Comparison of ENCODE assay signal across 13 cellular contexts in the genomic region with DNA sequence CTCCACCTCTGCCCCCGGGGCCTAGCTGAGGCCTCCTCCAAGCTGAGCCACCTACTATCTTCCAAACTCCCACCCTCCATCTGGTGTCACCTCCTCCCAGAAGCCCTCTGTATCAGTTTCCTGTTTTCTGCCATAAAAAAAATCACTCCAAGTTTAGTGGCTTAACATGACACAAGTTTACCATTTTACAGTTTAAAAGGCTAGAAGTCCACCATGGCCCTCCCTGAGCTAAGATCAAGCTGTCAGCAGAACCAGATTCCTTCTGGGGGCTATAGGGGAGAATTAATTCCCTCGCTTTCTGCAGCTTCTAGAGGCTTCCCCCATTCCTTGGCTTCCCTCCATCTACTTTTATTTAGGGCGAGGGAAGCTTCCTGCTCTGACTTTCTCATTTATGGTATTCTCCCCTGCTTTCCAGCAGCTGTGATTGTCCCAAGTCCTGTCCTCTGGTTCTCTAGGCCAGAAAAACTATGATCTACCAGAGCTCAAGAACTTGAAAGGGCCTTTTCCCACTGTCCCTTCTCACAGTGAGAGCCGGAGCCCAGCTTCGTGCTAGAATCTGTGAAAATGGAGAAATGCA. TPM values are rescaled to one million over a fixed set of nuclear protein-coding genes. Genes with fewer than 3 reads are reported as not detected.
DNase-seq lines count a peak whose midpoint lies in the region; TF ChIP-seq lines count a peak whose summit lies in the region.
"Had no signal": no experiment of that assay in that cellular context is flagged by ENCODE, and none has a peak within 500 bp of the region (broad histone marks: within the 10 kb centered on the region; RNA-seq: fewer than 3 reads in every experiment).

No MANE protein-coding gene starts in this region.

- H3K9me3 ChIP-seq in Karpas-422 (ENCODE audit: low read length): no peaks in the 10 kb centered on the region
- no peaks in the 10 kb centered on the region for H3K9me3 ChIP-seq in neuronal stem cell (replicated peaks in 1 of 2; ENCODE audit: control insufficient read depth in 2 of 2, insufficient read depth in 1 of 2, low read depth in 1 of 2, low read length in 2 of 2)
- H3K9me3 ChIP-seq: breast epithelium, thoracic aorta had no signal

- H3K4me2 ChIP-seq in Karpas-422 (ENCODE audit: low read depth, low read length, poor library complexity, severe bottlenecking) (no peak overlapping the region), neuronal stem cell (ENCODE audit: insufficient read depth, low read length, poor library complexity, severe bottlenecking) (no peak overlapping the region)

- no peak overlapping the region for H2AK5ac ChIP-seq in neuronal stem cell (ENCODE audit: low read depth, low read length)

- H3K23ac ChIP-seq in neuronal stem cell (ENCODE audit: low read depth, low read length, poor library complexity): no peak overlapping the region

- peak overlapping the region; percentile 10; the same call in 1 of the 2 replicates for H3K9ac ChIP-seq in Karpas-422 (ENCODE audit: low read length)
- H3K9ac ChIP-seq in neuronal stem cell (ENCODE audit: low read depth, low read length, poor library complexity): no peak overlapping the region

- H4K91ac ChIP-seq in neuronal stem cell (ENCODE audit: low read depth, low read length, poor library complexity): no peak overlapping the region

- no peaks in the 10 kb centered on the region for H3K79me1 ChIP-seq in neuronal stem cell (ENCODE audit: low read depth, low read length)

- H3K27ac ChIP-seq in Karpas-422 (ENCODE audit: low read length) (peak overlapping the region; percentile 38; the same call in 1 of the 2 replicates), brain microvascular endothelial cell (peak overlapping the region; percentile 83), neuronal stem cell (replicated peaks; ENCODE audit: low read length) (no peak overlapping the region)
- H3K27ac ChIP-seq: PC-9, thoracic aorta had no signal

- no peak overlapping the region for H3K14ac ChIP-seq in neuronal stem cell (ENCODE audit: low read length)

- H2BK15ac ChIP-seq in neuronal stem cell (ENCODE audit: low read length): no peak overlapping the region

- H3K4me1 ChIP-seq in Karpas-422 (ENCODE audit: low read length) (peaks cover 29% of the 10 kb centered on the region), neuronal stem cell (ENCODE audit: control insufficient read depth in 2 of 2, insufficient read depth in 1 of 2, low read depth in 1 of 2, low read length in 2 of 2) (peaks cover 0 to 2% of the 10 kb centered on the region in 2 donors)
- H3K4me1 ChIP-seq: breast epithelium had no signal

- H3K27ac Mint-ChIP-seq in endothelial cell (ENCODE audit: unreplicated experiment): no peak overlapping the region

- no peak overlapping the region for H2BK5ac ChIP-seq in neuronal stem cell (ENCODE audit: low read length)

- H3K79me2 ChIP-seq in Karpas-422 (ENCODE audit: low read length): no peaks in the 10 kb centered on the region

- H3K4me1 Mint-ChIP-seq in endothelial cell (ENCODE audit: unreplicated experiment): peaks cover 21% of the 10 kb centered on the region

- no peaks in the 10 kb centered on the region for H3K9me2 ChIP-seq in Karpas-422 (replicated peaks; ENCODE audit: insufficient read depth, low read length)

- WGBS in neuronal stem cell (ENCODE audit: extremely low coverage in 2 of 2, insufficient read length in 2 of 2, insufficient replicate concordance in 1 of 2), 2 donors: no CpG with 5 or more reads among the region's 5 CpGs

- H3K4ac ChIP-seq in neuronal stem cell (ENCODE audit: low read length): no peak overlapping the region

- no peak overlapping the region for H3K4me3 Mint-ChIP-seq in endothelial cell (ENCODE audit: unreplicated experiment)

- H2AFZ ChIP-seq in Karpas-422 (ENCODE audit: low read length) (peak overlapping the region; percentile 39; the same call in 1 of the 2 replicates), neuronal stem cell (ENCODE audit: low read length) (peak overlapping the region; percentile 16)
- H2AFZ ChIP-seq: PC-9 had no signal

- H4K8ac ChIP-seq in neuronal stem cell (ENCODE audit: low read depth, low read length): no peak overlapping the region

- H2BK120ac ChIP-seq in neuronal stem cell (ENCODE audit: low read depth, low read length): no peak overlapping the region

- no peaks in the 10 kb centered on the region for H3K9me3 Mint-ChIP-seq in endothelial cell (ENCODE audit: unreplicated experiment)

- H4K20me1 ChIP-seq in Karpas-422 (ENCODE audit: insufficient read depth, low read depth, low read length): no peaks in the 10 kb centered on the region

- TF ChIP-seq CTCF in brain microvascular endothelial cell (IDR thresholded peaks at IDR 0.05; ENCODE audit: low read depth, low read length, missing control alignments) (no peak), endothelial cell (IDR thresholded peaks at IDR 0.05; ENCODE audit: unreplicated experiment) (no peak)

- H3K27me3 ChIP-seq in Karpas-422 (ENCODE audit: low read length) (no peaks in the 10 kb centered on the region), brain microvascular endothelial cell (replicated peaks) (no peaks in the 10 kb centered on the region), neuronal stem cell (ENCODE audit: control insufficient read depth in 3 of 3, insufficient read depth in 3 of 3, low read depth in 1 of 3, low read length in 3 of 3) (peaks cover 0 to 5% (median 0%) of the 10 kb centered on the region in 3 experiments)
- H3K27me3 ChIP-seq: breast epithelium had no signal

- DNase-seq in ELF-1 (ENCODE audit: low read depth, low spot score): peak; percentile 19
- no peak for DNase-seq in Karpas-422
- DNase-seq in brain microvascular endothelial cell: no peak
- no peak for DNase-seq in neuronal stem cell (ENCODE audit: low spot score)
- no peak for DNase-seq in endothelial cell (ENCODE audit: low spot score)
- no peak for DNase-seq in cerebellar nuclear complex (lab: John Stamatoyannopoulos, UW)
- DNase-seq in NCI-H446 (lab: John Stamatoyannopoulos, UW): no peak
- DNase-seq in NCI-H2029 treated with DMSO at 0.1 percent for 48 hours (lab: John Stamatoyannopoulos, UW): no peak
- DNase-seq: NCI-H1930, PC-9 had no signal

- H2BK12ac ChIP-seq in neuronal stem cell (ENCODE audit: low read length): no peak overlapping the region

- H3K27me3 Mint-ChIP-seq in endothelial cell (ENCODE audit: unreplicated experiment): peaks cover 6% of the 10 kb centered on the region

- H3K36me3 Mint-ChIP-seq in endothelial cell (ENCODE audit: low read depth, unreplicated experiment): no peaks in the 10 kb centered on the region

- H3K4me3 ChIP-seq in Karpas-422 (ENCODE audit: low read length) (no peak overlapping the region), brain microvascular endothelial cell (ENCODE audit: low read depth, low read length) (no peak overlapping the region), neuronal stem cell (ENCODE audit: low read length in 2 of 2) (no peak overlapping the region)
- H3K4me3 ChIP-seq: breast epithelium, PC-9, thoracic aorta had no signal

- no peak overlapping the region for H3K18ac ChIP-seq in neuronal stem cell (ENCODE audit: low read length)

- in situ Hi-C loops in brain microvascular endothelial cell (cut with HindIII; ENCODE audit: low pct_ligation_motif_present, low sequenced_read_pairs): no loop called here

- H3K36me3 ChIP-seq in Karpas-422 (ENCODE audit: insufficient read depth, low read length) (no peaks in the 10 kb centered on the region), brain microvascular endothelial cell (replicated peaks) (no peaks in the 10 kb centered on the region), neuronal stem cell (replicated peaks in 1 of 2; ENCODE audit: control insufficient read depth in 2 of 2, insufficient read depth in 2 of 2, low read length in 2 of 2) (no peaks in the 10 kb centered on the region)
- H3K36me3 ChIP-seq: breast epithelium, thoracic aorta had no signal

RNA-seq across cellular contexts. Expression of a gene that starts 4.3 kb away (rescaled TPM):
- total RNA-seq in Karpas-422 (2014; rRNA removed; shearing (Covaris generic); ENCODE audit: low replicate concordance): 0.32 and 0.48 TPM in 2 replicates
- not detected for polyA plus RNA-seq in neuronal stem cell (2013, experiment 1 of 2)
- polyA plus RNA-seq in neuronal stem cell (2013, experiment 2 of 2): not detected
- 7.8 TPM for total RNA-seq in endothelial cell (ENCODE audit: unreplicated experiment)
- total RNA-seq: fibroblast of villous mesenchyme, PC-9, thoracic aorta had no signal

RNA-seq across cellular contexts. Expression of a gene that starts 23.3 kb away (rescaled TPM):
- 103 and 116 TPM in 2 replicates for total RNA-seq in Karpas-422 (2014; rRNA removed; shearing (Covaris generic); ENCODE audit: low replicate concordance)
- 0.06 TPM for polyA plus RNA-seq in neuronal stem cell (2013, experiment 1 of 2)
- polyA plus RNA-seq in neuronal stem cell (2013, experiment 2 of 2): 0.39 TPM
- 2.4 TPM for total RNA-seq in endothelial cell (ENCODE audit: unreplicated experiment)

RNA-seq across cellular contexts. Expression of a gene that starts 34.1 kb away (rescaled TPM):
- 98.1 and 112 TPM in 2 replicates for total RNA-seq in Karpas-422 (2014; rRNA removed; shearing (Covaris generic); ENCODE audit: low replicate concordance)
- polyA plus RNA-seq in neuronal stem cell (2013, experiment 1 of 2): 11.7 TPM
- polyA plus RNA-seq in neuronal stem cell (2013, experiment 2 of 2): 12.1 TPM
- 60.8 TPM for total RNA-seq in endothelial cell (ENCODE audit: unreplicated experiment)

Comparison
In these comparisons a context has a peak if more than half of its experiments do, and no peak if none do; other contexts are left out.
1. RNA of a gene that starts 23.3 kb away (total RNA-seq): 103 to 116 TPM in Karpas-422; 2.4 TPM in endothelial cell (single experiment); every median in the first group is over 10 times any median in the second.